ENCODE assay signal across 2 cellular contexts in the genomic region with DNA sequence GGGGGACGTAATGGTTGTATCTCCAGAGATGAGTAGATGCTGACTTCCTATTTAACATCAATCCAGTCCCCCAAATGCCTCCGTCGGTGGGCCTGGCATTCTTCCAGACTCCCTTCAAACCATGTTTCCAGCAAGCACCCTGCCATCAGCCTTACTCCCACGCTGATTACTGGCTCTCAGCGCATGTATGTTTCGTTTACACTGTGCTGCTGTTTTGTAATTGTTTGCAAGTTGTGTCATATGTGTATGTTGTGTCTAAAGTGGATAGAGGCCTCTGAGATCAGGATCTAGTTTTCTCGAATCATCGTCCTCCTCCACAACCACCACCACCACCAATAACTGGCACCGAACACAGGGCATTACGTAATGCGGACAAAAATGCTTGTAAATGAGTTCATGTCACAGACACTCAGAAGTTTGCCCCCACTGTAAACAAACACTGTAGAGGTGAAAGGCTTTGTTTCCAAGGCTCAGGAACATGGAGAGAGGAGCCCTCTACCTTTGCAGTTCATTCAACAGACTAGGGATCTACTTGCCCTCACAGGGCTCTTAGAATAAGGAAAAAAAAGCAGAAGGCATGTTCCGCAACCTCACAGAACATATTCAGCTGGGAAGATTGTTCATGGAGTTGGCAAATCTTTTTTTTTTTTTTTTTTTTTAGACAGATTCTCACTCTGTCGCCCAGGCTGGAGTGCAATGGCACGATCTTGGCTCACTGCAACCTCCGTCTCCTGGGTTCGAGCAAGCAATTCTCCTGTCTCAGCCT.
A peak's percentile ranks its signal among the peaks of the same experiment; 100 is the strongest.
TF ChIP-seq lines count a peak whose summit lies in the region.

No MANE protein-coding gene starts in this region.

TF ChIP-seq in A549, 52 proteins besides CTCF, POLR2A, EP300 and RAD21 (continued from another document and continues in another):
- TF ChIP-seq, protein P1, sequence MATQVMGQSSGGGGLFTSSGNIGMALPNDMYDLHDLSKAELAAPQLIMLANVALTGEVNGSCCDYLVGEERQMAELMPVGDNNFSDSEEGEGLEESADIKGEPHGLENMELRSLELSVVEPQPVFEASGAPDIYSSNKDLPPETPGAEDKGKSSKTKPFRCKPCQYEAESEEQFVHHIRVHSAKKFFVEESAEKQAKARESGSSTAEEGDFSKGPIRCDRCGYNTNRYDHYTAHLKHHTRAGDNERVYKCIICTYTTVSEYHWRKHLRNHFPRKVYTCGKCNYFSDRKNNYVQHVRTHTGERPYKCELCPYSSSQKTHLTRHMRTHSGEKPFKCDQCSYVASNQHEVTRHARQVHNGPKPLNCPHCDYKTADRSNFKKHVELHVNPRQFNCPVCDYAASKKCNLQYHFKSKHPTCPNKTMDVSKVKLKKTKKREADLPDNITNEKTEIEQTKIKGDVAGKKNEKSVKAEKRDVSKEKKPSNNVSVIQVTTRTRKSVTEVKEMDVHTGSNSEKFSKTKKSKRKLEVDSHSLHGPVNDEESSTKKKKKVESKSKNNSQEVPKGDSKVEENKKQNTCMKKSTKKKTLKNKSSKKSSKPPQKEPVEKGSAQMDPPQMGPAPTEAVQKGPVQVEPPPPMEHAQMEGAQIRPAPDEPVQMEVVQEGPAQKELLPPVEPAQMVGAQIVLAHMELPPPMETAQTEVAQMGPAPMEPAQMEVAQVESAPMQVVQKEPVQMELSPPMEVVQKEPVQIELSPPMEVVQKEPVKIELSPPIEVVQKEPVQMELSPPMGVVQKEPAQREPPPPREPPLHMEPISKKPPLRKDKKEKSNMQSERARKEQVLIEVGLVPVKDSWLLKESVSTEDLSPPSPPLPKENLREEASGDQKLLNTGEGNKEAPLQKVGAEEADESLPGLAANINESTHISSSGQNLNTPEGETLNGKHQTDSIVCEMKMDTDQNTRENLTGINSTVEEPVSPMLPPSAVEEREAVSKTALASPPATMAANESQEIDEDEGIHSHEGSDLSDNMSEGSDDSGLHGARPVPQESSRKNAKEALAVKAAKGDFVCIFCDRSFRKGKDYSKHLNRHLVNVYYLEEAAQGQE (IDR thresholded peaks at IDR 0.05): no peak
- TF ChIP-seq KDM5A (IDR thresholded peaks at IDR 0.05) (no peak), FOSB (CRISPR knock-in tag; IDR thresholded peaks at IDR 0.05) (no peak), NFE2L2 (conservative IDR thresholded peaks at IDR 0.05; ENCODE audit: low read length) (no peak), HOXB13 (CRISPR knock-in tag; IDR thresholded peaks at IDR 0.05; ENCODE audit: low read depth) (no peak; the same call in 1 of the 2 replicates), RARB (CRISPR knock-in tag; IDR thresholded peaks at IDR 0.05) (0 out of 2 replicates have a peak, but pooled peaks have one; percentile 67), ZSCAN20 (CRISPR knock-in tag; IDR thresholded peaks at IDR 0.05) (no peak), CHD2 (IDR thresholded peaks at IDR 0.05; ENCODE audit: low read length, partially characterized antibody) (no peak), ZNF302 (CRISPR knock-in tag; IDR thresholded peaks at IDR 0.05) (no peak), EHMT2 (IDR thresholded peaks at IDR 0.05; ENCODE audit: low read depth) (no peak), HOXA7 (CRISPR knock-in tag; IDR thresholded peaks at IDR 0.05) (no peak), HEYL (CRISPR knock-in tag; IDR thresholded peaks at IDR 0.05) (no peak), ZFP36 (IDR thresholded peaks at IDR 0.05; ENCODE audit: borderline replicate concordance, partially characterized antibody) (no peak), ESRRA (IDR thresholded peaks at IDR 0.05; ENCODE audit: borderline replicate concordance, low read length) (no peak), CHD4 (IDR thresholded peaks at IDR 0.05; ENCODE audit: borderline replicate concordance) (no peak), GATA3 (IDR thresholded peaks at IDR 0.05; ENCODE audit: borderline replicate concordance) (peak; percentile 84; the same call in 1 of the 2 replicates), ZC3H11A (IDR thresholded peaks at IDR 0.05) (no peak), SREBF2 (IDR thresholded peaks at IDR 0.05) (no peak), TFCP2L1 (CRISPR knock-in tag; IDR thresholded peaks at IDR 0.05) (no peak), FOSL2 (IDR thresholded peaks at IDR 0.05) (peak; percentile 74), FOSL2 (CRISPR knock-in tag; IDR thresholded peaks at IDR 0.05) (peak; percentile 87), CBX8 (IDR thresholded peaks at IDR 0.05) (no peak), HDAC2 (IDR thresholded peaks at IDR 0.05) (no peak), BHLHE40 (IDR thresholded peaks at IDR 0.05; ENCODE audit: low read depth, low read length) (no peak), PHF8 (IDR thresholded peaks at IDR 0.05; ENCODE audit: borderline replicate concordance, low read depth) (no peak), NPAS2 (CRISPR knock-in tag; IDR thresholded peaks at IDR 0.05; ENCODE audit: borderline replicate concordance) (no peak), CBX2 (IDR thresholded peaks at IDR 0.05; ENCODE audit: borderline replicate concordance, low read depth) (no peak), RNF2 (IDR thresholded peaks at IDR 0.05; ENCODE audit: borderline replicate concordance, low read depth) (no peak), CEBPB (IDR thresholded peaks at IDR 0.05) (peak; percentile 95 to 97), MAFK (IDR thresholded peaks at IDR 0.05; ENCODE audit: partially characterized antibody) (peak; percentile 53)
- TF ChIP-seq, protein P2, sequence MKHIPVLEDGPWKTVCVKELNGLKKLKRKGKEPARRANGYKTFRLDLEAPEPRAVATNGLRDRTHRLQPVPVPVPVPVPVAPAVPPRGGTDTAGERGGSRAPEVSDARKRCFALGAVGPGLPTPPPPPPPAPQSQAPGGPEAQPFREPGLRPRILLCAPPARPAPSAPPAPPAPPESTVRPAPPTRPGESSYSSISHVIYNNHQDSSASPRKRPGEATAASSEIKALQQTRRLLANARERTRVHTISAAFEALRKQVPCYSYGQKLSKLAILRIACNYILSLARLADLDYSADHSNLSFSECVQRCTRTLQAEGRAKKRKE (CRISPR knock-in tag; IDR thresholded peaks at IDR 0.05; ENCODE audit: low read depth): no peak
- TF ChIP-seq, protein P3, sequence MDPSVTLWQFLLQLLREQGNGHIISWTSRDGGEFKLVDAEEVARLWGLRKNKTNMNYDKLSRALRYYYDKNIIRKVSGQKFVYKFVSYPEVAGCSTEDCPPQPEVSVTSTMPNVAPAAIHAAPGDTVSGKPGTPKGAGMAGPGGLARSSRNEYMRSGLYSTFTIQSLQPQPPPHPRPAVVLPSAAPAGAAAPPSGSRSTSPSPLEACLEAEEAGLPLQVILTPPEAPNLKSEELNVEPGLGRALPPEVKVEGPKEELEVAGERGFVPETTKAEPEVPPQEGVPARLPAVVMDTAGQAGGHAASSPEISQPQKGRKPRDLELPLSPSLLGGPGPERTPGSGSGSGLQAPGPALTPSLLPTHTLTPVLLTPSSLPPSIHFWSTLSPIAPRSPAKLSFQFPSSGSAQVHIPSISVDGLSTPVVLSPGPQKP (IDR thresholded peaks at IDR 0.05; ENCODE audit: low read depth, low read length): no peak
- TF ChIP-seq, protein P4, sequence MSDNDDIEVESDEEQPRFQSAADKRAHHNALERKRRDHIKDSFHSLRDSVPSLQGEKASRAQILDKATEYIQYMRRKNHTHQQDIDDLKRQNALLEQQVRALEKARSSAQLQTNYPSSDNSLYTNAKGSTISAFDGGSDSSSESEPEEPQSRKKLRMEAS (IDR thresholded peaks at IDR 0.05): peak; percentile 78

TF ChIP-seq in HepG2, 621 proteins besides CTCF, POLR2A, EP300 and RAD21 (continued from another document and continues in another):
- TF ChIP-seq, protein P5, sequence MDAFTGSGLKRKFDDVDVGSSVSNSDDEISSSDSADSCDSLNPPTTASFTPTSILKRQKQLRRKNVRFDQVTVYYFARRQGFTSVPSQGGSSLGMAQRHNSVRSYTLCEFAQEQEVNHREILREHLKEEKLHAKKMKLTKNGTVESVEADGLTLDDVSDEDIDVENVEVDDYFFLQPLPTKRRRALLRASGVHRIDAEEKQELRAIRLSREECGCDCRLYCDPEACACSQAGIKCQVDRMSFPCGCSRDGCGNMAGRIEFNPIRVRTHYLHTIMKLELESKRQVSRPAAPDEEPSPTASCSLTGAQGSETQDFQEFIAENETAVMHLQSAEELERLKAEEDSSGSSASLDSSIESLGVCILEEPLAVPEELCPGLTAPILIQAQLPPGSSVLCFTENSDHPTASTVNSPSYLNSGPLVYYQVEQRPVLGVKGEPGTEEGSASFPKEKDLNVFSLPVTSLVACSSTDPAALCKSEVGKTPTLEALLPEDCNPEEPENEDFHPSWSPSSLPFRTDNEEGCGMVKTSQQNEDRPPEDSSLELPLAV (CRISPR knock-in tag; conservative IDR thresholded peaks at IDR 0.05; ENCODE audit: low read depth): no peak
- no peak for TF ChIP-seq KDM2A (CRISPR knock-in tag; IDR thresholded peaks at IDR 0.05; ENCODE audit: borderline replicate concordance, low read depth)
- TF ChIP-seq LCORL (IDR thresholded peaks at IDR 0.05): no peak
- no peak for TF ChIP-seq LCORL (CRISPR knock-in tag; IDR thresholded peaks at IDR 0.05)
- TF ChIP-seq, protein P6, sequence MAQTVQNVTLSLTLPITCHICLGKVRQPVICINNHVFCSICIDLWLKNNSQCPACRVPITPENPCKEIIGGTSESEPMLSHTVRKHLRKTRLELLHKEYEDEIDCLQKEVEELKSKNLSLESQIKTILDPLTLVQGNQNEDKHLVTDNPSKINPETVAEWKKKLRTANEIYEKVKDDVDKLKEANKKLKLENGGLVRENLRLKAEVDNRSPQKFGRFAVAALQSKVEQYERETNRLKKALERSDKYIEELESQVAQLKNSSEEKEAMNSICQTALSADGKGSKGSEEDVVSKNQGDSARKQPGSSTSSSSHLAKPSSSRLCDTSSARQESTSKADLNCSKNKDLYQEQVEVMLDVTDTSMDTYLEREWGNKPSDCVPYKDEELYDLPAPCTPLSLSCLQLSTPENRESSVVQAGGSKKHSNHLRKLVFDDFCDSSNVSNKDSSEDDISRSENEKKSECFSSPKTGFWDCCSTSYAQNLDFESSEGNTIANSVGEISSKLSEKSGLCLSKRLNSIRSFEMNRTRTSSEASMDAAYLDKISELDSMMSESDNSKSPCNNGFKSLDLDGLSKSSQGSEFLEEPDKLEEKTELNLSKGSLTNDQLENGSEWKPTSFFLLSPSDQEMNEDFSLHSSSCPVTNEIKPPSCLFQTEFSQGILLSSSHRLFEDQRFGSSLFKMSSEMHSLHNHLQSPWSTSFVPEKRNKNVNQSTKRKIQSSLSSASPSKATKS (CRISPR knock-in tag; IDR thresholded peaks at IDR 0.05): no peak
- peak; percentile 49; the same call in 1 of the 2 replicates for TF ChIP-seq HMG20A (CRISPR knock-in tag; IDR thresholded peaks at IDR 0.05; ENCODE audit: borderline replicate concordance)
- no peak for TF ChIP-seq ZFP62 (CRISPR knock-in tag; IDR thresholded peaks at IDR 0.05)
- TF ChIP-seq SP5 (CRISPR knock-in tag; IDR thresholded peaks at IDR 0.05; ENCODE audit: borderline replicate concordance, low read depth): no peak
- no peak for TF ChIP-seq ZNF563 (CRISPR knock-in tag; IDR thresholded peaks at IDR 0.05)
- TF ChIP-seq ONECUT2 (CRISPR knock-in tag; IDR thresholded peaks at IDR 0.05): no peak
- TF ChIP-seq TBP (CRISPR knock-in tag; IDR thresholded peaks at IDR 0.05): no peak
- no peak for TF ChIP-seq PAX8 (CRISPR knock-in tag; IDR thresholded peaks at IDR 0.05; ENCODE audit: borderline replicate concordance)
- TF ChIP-seq ZNF678 (CRISPR knock-in tag; IDR thresholded peaks at IDR 0.05): no peak
- TF ChIP-seq, protein P7, sequence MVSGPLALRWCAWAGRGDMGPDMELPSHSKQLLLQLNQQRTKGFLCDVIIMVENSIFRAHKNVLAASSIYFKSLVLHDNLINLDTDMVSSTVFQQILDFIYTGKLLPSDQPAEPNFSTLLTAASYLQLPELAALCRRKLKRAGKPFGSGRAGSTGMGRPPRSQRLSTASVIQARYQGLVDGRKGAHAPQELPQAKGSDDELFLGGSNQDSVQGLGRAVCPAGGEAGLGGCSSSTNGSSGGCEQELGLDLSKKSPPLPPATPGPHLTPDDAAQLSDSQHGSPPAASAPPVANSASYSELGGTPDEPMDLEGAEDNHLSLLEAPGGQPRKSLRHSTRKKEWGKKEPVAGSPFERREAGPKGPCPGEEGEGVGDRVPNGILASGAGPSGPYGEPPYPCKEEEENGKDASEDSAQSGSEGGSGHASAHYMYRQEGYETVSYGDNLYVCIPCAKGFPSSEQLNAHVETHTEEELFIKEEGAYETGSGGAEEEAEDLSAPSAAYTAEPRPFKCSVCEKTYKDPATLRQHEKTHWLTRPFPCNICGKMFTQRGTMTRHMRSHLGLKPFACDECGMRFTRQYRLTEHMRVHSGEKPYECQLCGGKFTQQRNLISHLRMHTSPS (CRISPR knock-in tag; IDR thresholded peaks at IDR 0.05; ENCODE audit: low read depth): peak; percentile 42; the same call in 1 of the 2 replicates
- TF ChIP-seq POLR2G (IDR thresholded peaks at IDR 0.05; ENCODE audit: low read depth, low read length): no peak
- TF ChIP-seq, protein P8, sequence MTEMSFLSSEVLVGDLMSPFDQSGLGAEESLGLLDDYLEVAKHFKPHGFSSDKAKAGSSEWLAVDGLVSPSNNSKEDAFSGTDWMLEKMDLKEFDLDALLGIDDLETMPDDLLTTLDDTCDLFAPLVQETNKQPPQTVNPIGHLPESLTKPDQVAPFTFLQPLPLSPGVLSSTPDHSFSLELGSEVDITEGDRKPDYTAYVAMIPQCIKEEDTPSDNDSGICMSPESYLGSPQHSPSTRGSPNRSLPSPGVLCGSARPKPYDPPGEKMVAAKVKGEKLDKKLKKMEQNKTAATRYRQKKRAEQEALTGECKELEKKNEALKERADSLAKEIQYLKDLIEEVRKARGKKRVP (CRISPR knock-in tag; IDR thresholded peaks at IDR 0.05): peak in 1 of 2 experiments; percentile 83; a peak in 2 of 4 replicates
- TF ChIP-seq MYC (CRISPR knock-in tag; IDR thresholded peaks at IDR 0.05; ENCODE audit: borderline replicate concordance): no peak
- no peak for TF ChIP-seq ARHGAP35 (CRISPR knock-in tag; IDR thresholded peaks at IDR 0.05; ENCODE audit: borderline replicate concordance)
- TF ChIP-seq ZNF567 (CRISPR knock-in tag; IDR thresholded peaks at IDR 0.05; ENCODE audit: borderline replicate concordance): no peak
- no peak for TF ChIP-seq TCF7 (IDR thresholded peaks at IDR 0.05; ENCODE audit: low read depth)
- no peak for TF ChIP-seq ZNF790 (CRISPR knock-in tag; IDR thresholded peaks at IDR 0.05; ENCODE audit: borderline replicate concordance)
- no peak for TF ChIP-seq ZMAT3 (CRISPR knock-in tag; conservative IDR thresholded peaks at IDR 0.05)
- no peak for TF ChIP-seq SRSF4 (IDR thresholded peaks at IDR 0.05; ENCODE audit: low read depth, low read length, poor library complexity, severe bottlenecking)
- no peak for TF ChIP-seq YEATS4 (CRISPR knock-in tag; IDR thresholded peaks at IDR 0.05; ENCODE audit: borderline replicate concordance)
- TF ChIP-seq, protein P9, sequence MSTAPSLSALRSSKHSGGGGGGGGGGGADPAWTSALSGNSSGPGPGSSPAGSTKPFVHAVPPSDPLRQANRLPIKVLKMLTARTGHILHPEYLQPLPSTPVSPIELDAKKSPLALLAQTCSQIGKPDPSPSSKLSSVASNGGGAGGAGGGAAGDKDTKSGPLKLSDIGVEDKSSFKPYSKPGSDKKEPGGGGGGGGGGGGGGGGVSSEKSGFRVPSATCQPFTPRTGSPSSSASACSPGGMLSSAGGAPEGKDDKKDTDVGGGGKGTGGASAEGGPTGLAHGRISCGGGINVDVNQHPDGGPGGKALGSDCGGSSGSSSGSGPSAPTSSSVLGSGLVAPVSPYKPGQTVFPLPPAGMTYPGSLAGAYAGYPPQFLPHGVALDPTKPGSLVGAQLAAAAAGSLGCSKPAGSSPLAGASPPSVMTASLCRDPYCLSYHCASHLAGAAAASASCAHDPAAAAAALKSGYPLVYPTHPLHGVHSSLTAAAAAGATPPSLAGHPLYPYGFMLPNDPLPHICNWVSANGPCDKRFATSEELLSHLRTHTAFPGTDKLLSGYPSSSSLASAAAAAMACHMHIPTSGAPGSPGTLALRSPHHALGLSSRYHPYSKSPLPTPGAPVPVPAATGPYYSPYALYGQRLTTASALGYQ (CRISPR knock-in tag; IDR thresholded peaks at IDR 0.05): no peak
- no peak; the same call in 1 of the 2 replicates for TF ChIP-seq NCOA2 (CRISPR knock-in tag; IDR thresholded peaks at IDR 0.05)
- no peak for TF ChIP-seq HNRNPUL1 (IDR thresholded peaks at IDR 0.05; ENCODE audit: low read depth, low read length)
- TF ChIP-seq ZNF558 (CRISPR knock-in tag; IDR thresholded peaks at IDR 0.05; ENCODE audit: borderline replicate concordance): no peak
- TF ChIP-seq ZNF205 (CRISPR knock-in tag; IDR thresholded peaks at IDR 0.05): no peak
- no peak for TF ChIP-seq HOXD1 (CRISPR knock-in tag; IDR thresholded peaks at IDR 0.05)
- TF ChIP-seq GABPB1 (CRISPR knock-in tag; IDR thresholded peaks at IDR 0.05): no peak
- TF ChIP-seq ZNF773 (CRISPR knock-in tag; IDR thresholded peaks at IDR 0.05; ENCODE audit: borderline replicate concordance): no peak
